8 cellular contexts compared by ENCODE assay signal in genomic region chr1:213374369-213374768, GRCh38.
DNase-seq lines count a peak whose midpoint lies in the region; ATAC-seq and TF ChIP-seq lines count a peak whose summit lies in the region.

No MANE protein-coding gene starts in this region.

- ATAC-seq in GM21786 (IDR thresholded peaks at IDR 0.05; ENCODE audit: unreplicated experiment) = peak; percentile 94

- H3K36me3 ChIP-seq in right atrium auricular region (no peaks in the 10 kb centered on the region), ovary (no peaks in the 10 kb centered on the region)

- intact Hi-C loops in ovary (cut with DNase I) = no loop called here

- no peak overlapping the region for H3K4me3 Mint-ChIP-seq in activated naive CD8-positive, alpha-beta T cell treated with anti-CD3 and anti-CD28 coated beads for 36 hours

- H3K4me1 ChIP-seq in right atrium auricular region = no peaks in the 10 kb centered on the region
- no peaks in the 10 kb centered on the region for H3K4me1 ChIP-seq in ovary (ENCODE audit: insufficient read depth)

- H3K27me3 ChIP-seq in right atrium auricular region = no peaks in the 10 kb centered on the region
- no peaks in the 10 kb centered on the region for H3K27me3 ChIP-seq in ovary

- H3K27ac Mint-ChIP-seq in activated naive CD8-positive, alpha-beta T cell treated with anti-CD3 and anti-CD28 coated beads for 36 hours = no peak overlapping the region

- H3K4me3 ChIP-seq in right atrium auricular region (no peak overlapping the region), ovary (no peak overlapping the region)

- H3K9me3 ChIP-seq in right atrium auricular region = no peaks in the 10 kb centered on the region
- no peaks in the 10 kb centered on the region for H3K9me3 ChIP-seq in ovary

- H3K4me1 Mint-ChIP-seq in activated naive CD8-positive, alpha-beta T cell treated with anti-CD3 and anti-CD28 coated beads for 36 hours = peaks cover 1% of the 10 kb centered on the region

- no peak overlapping the region for H3K27ac ChIP-seq in right atrium auricular region
- no peak overlapping the region for H3K27ac ChIP-seq in ovary

- DNase-seq in GM04503 (ENCODE audit: low read depth) (peak; percentile 5), SHP77 (lab: John Stamatoyannopoulos, UW) (peak; percentile 69 to 72), right atrium auricular region (ENCODE audit: low spot score) (no peak), smooth muscle cell of the brain vasculature (ENCODE audit: low read depth, low spot score) (peak; percentile 24), ovary (no peak)
- peak; percentile 49 for DNase-seq in activated naive CD8-positive, alpha-beta T cell treated with anti-CD3 and anti-CD28 coated beads for 36 hours

- peaks cover 8% of the 10 kb centered on the region for H3K27me3 Mint-ChIP-seq in activated naive CD8-positive, alpha-beta T cell treated with anti-CD3 and anti-CD28 coated beads for 36 hours

- TF ChIP-seq POLR2A in ovary (IDR thresholded peaks at IDR 0.05) = no peak

- no peaks in the 10 kb centered on the region for H3K9me3 Mint-ChIP-seq in activated naive CD8-positive, alpha-beta T cell treated with anti-CD3 and anti-CD28 coated beads for 36 hours

- TF ChIP-seq EP300 in ovary (IDR thresholded peaks at IDR 0.05) = no peak

- 55 to 56% (median 55%) methylated on average over 5 of the region's 5 CpGs for WGBS in ovary, 3 donors

- H3K36me3 Mint-ChIP-seq in activated naive CD8-positive, alpha-beta T cell treated with anti-CD3 and anti-CD28 coated beads for 36 hours = no peaks in the 10 kb centered on the region

- TF ChIP-seq CTCF in LNCAP (IDR thresholded peaks at IDR 0.05) = peak; percentile 98
- peak; percentile 76 to 84 for TF ChIP-seq CTCF in right atrium auricular region (IDR thresholded peaks at IDR 0.05)
- TF ChIP-seq CTCF in ovary (IDR thresholded peaks at IDR 0.05) = no peak

Comparison
In these comparisons a context has a peak if more than half of its experiments do, and no peak if none do; other contexts are left out.
1. DNase-seq: peak in GM04503 (single experiment), SHP77 (2 of 2), activated naive CD8-positive, alpha-beta T cell treated with anti-CD3 and anti-CD28 coated beads for 36 hours (single experiment) and smooth muscle cell of the brain vasculature (single experiment); none in right atrium auricular region (single experiment) and ovary (0 of 5).
2. CTCF ChIP-seq: peak in LNCAP (single experiment) and right atrium auricular region (2 of 2); none in ovary (0 of 3).